Comparison of ENCODE assay signal across 1 cellular context in the genomic region with DNA sequence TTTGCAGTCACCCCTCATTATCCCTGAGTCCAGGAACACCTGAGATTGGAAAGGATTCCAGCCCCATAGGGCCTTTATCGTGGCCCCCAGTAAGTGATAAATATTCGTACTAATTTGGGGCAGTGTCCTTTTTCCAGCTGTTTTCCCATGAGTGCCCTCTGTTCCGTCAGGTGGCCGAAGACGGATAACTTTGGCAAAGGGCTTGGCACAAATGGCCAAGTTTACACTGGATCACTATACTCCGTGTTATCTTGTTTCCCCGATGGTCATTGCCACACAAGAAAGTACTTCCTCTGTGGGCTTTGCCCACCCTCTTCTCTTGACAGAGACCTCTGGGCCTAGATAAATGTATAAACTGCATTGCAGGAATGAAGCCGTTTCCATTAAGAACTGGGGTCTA.
TF ChIP-seq lines count a peak whose summit lies in the region.

No MANE protein-coding gene starts in this region.

TF ChIP-seq in GM23338, 12 proteins besides CTCF, POLR2A, EP300 and RAD21 (continued from another document):
- TF ChIP-seq, protein P1, sequence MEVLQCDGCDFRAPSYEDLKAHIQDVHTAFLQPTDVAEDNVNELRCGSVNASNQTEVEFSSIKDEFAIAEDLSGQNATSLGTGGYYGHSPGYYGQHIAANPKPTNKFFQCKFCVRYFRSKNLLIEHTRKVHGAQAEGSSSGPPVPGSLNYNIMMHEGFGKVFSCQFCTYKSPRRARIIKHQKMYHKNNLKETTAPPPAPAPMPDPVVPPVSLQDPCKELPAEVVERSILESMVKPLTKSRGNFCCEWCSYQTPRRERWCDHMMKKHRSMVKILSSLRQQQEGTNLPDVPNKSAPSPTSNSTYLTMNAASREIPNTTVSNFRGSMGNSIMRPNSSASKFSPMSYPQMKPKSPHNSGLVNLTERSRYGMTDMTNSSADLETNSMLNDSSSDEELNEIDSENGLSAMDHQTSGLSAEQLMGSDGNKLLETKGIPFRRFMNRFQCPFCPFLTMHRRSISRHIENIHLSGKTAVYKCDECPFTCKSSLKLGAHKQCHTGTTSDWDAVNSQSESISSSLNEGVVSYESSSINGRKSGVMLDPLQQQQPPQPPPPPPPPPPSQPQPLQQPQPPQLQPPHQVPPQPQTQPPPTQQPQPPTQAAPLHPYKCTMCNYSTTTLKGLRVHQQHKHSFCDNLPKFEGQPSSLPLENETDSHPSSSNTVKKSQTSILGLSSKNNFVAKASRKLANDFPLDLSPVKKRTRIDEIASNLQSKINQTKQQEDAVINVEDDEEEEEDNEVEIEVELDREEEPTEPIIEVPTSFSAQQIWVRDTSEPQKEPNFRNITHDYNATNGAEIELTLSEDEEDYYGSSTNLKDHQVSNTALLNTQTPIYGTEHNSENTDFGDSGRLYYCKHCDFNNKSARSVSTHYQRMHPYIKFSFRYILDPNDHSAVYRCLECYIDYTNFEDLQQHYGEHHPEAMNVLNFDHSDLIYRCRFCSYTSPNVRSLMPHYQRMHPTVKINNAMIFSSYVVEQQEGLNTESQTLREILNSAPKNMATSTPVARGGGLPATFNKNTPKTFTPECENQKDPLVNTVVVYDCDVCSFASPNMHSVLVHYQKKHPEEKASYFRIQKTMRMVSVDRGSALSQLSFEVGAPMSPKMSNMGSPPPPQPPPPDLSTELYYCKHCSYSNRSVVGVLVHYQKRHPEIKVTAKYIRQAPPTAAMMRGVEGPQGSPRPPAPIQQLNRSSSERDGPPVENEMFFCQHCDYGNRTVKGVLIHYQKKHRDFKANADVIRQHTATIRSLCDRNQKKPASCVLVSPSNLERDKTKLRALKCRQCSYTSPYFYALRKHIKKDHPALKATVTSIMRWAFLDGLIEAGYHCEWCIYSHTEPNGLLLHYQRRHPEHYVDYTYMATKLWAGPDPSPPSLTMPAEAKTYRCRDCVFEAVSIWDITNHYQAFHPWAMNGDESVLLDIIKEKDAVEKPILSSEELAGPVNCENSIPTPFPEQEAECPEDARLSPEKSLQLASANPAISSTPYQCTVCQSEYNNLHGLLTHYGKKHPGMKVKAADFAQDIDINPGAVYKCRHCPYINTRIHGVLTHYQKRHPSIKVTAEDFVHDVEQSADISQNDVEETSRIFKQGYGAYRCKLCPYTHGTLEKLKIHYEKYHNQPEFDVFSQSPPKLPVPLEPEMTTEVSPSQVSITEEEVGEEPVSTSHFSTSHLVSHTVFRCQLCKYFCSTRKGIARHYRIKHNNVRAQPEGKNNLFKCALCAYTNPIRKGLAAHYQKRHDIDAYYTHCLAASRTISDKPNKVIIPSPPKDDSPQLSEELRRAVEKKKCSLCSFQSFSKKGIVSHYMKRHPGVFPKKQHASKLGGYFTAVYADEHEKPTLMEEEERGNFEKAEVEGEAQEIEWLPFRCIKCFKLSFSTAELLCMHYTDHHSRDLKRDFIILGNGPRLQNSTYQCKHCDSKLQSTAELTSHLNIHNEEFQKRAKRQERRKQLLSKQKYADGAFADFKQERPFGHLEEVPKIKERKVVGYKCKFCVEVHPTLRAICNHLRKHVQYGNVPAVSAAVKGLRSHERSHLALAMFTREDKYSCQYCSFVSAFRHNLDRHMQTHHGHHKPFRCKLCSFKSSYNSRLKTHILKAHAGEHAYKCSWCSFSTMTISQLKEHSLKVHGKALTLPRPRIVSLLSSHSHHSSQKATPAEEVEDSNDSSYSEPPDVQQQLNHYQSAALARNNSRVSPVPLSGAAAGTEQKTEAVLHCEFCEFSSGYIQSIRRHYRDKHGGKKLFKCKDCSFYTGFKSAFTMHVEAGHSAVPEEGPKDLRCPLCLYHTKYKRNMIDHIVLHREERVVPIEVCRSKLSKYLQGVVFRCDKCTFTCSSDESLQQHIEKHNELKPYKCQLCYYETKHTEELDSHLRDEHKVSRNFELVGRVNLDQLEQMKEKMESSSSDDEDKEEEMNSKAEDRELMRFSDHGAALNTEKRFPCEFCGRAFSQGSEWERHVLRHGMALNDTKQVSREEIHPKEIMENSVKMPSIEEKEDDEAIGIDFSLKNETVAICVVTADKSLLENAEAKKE (CRISPR knock-in tag; IDR thresholded peaks at IDR 0.05): no peak
- TF ChIP-seq, protein P2, sequence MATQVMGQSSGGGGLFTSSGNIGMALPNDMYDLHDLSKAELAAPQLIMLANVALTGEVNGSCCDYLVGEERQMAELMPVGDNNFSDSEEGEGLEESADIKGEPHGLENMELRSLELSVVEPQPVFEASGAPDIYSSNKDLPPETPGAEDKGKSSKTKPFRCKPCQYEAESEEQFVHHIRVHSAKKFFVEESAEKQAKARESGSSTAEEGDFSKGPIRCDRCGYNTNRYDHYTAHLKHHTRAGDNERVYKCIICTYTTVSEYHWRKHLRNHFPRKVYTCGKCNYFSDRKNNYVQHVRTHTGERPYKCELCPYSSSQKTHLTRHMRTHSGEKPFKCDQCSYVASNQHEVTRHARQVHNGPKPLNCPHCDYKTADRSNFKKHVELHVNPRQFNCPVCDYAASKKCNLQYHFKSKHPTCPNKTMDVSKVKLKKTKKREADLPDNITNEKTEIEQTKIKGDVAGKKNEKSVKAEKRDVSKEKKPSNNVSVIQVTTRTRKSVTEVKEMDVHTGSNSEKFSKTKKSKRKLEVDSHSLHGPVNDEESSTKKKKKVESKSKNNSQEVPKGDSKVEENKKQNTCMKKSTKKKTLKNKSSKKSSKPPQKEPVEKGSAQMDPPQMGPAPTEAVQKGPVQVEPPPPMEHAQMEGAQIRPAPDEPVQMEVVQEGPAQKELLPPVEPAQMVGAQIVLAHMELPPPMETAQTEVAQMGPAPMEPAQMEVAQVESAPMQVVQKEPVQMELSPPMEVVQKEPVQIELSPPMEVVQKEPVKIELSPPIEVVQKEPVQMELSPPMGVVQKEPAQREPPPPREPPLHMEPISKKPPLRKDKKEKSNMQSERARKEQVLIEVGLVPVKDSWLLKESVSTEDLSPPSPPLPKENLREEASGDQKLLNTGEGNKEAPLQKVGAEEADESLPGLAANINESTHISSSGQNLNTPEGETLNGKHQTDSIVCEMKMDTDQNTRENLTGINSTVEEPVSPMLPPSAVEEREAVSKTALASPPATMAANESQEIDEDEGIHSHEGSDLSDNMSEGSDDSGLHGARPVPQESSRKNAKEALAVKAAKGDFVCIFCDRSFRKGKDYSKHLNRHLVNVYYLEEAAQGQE (IDR thresholded peaks at IDR 0.05; ENCODE audit: unreplicated experiment): no peak
- TF ChIP-seq NANOG (IDR thresholded peaks at IDR 0.05; ENCODE audit: borderline replicate concordance): no peak
- no peak for TF ChIP-seq POLR2AphosphoS5 (IDR thresholded peaks at IDR 0.05; ENCODE audit: low read depth)
- TF ChIP-seq EZH2phosphoT487 (IDR thresholded peaks at IDR 0.05; ENCODE audit: unreplicated experiment): no peak
- no peak for TF ChIP-seq ZNF114 (CRISPR knock-in tag; IDR thresholded peaks at IDR 0.05)
- TF ChIP-seq, protein P3, sequence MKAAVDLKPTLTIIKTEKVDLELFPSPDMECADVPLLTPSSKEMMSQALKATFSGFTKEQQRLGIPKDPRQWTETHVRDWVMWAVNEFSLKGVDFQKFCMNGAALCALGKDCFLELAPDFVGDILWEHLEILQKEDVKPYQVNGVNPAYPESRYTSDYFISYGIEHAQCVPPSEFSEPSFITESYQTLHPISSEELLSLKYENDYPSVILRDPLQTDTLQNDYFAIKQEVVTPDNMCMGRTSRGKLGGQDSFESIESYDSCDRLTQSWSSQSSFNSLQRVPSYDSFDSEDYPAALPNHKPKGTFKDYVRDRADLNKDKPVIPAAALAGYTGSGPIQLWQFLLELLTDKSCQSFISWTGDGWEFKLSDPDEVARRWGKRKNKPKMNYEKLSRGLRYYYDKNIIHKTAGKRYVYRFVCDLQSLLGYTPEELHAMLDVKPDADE (IDR thresholded peaks at IDR 0.05): no peak
- TF ChIP-seq EZH2 (IDR thresholded peaks at IDR 0.05; ENCODE audit: low read depth, unreplicated experiment): no peak
- no peak for TF ChIP-seq ZNF331 (CRISPR knock-in tag; IDR thresholded peaks at IDR 0.05; ENCODE audit: low read depth)
- no peak for TF ChIP-seq JUNB (IDR thresholded peaks at IDR 0.05; ENCODE audit: unreplicated experiment)
- TF ChIP-seq CREB1 (CRISPR knock-in tag; IDR thresholded peaks at IDR 0.05; ENCODE audit: low read depth): no peak
